ENCODE assay signal across 14 cellular contexts in the genomic region with DNA sequence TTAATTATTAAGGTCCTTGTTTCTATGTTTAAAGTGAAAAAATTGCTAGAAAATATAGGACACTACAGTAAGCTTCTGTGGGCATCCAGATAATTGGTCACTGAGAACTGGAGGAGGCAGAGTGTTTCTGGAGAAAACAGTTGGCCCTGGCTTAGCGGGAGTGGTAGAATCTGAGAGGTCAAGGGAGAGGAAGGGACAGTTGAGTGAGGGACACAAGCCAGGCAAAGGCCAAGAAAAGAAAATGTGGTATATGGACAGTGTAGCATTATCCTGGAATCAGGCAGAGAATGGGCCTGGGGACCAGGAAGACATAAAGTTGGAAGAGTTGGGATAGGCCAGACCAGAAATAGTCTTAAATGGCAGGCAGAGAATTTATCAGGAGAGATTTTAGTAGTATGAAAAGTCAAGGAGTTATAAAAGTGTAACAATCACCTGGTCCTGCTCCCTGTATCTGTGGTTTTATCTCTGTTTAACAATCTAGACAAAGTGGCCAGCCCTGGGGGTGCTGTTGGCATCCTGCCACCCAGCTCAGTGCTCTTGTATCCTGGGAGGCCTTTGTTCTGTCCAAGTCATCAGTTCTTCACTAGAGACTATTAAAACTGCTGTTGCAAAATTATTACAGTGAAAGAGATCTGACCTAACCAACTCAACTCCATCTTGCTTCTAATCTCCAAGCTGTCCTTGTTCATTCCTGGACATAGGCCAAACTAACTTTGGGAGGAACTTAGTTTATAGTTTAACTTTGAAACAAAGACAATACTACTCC. TPM values are rescaled to one million over a fixed set of nuclear protein-coding genes. Genes with fewer than 3 reads are reported as not detected.
DNase-seq lines count a peak whose midpoint lies in the region; ATAC-seq and TF ChIP-seq lines count a peak whose summit lies in the region.
"Had no signal": no experiment of that assay in that cellular context is flagged by ENCODE, and none has a peak within 500 bp of the region (broad histone marks: within the 10 kb centered on the region; RNA-seq: fewer than 3 reads in every experiment).

No MANE protein-coding gene starts in this region.

- H3K4me3 ChIP-seq in fibroblast of pulmonary artery (replicated peaks; ENCODE audit: low read depth, low read length): no peak overlapping the region
- H3K4me3 ChIP-seq: ovary had no signal

- ATAC-seq in HG02885 (IDR thresholded peaks at IDR 0.05; ENCODE audit: poor library complexity, unreplicated experiment): no peak

- no peaks in the 10 kb centered on the region for H3K9me3 Mint-ChIP-seq in osteocyte (ENCODE audit: unreplicated experiment)
- H3K9me3 Mint-ChIP-seq: HFFc6 had no signal

- peak; percentile 12 for DNase-seq in Daoy (ENCODE audit: low read depth)
- peak; percentile 61 for DNase-seq in NCI-H2107 treated with DMSO at 0.1 percent for 48 hours (lab: John Stamatoyannopoulos, UW; ENCODE audit: unreplicated experiment)
- DNase-seq in fibroblast of pulmonary artery (ENCODE audit: low read depth): peak; percentile 29
- DNase-seq in osteocyte (ENCODE audit: extremely low spot score, unreplicated experiment): peak; percentile 60
- no peak for DNase-seq in retina
- DNase-seq in activated T-cell treated with anti-CD3 and anti-CD28 coated beads, Interleukin-2, amount 50 U/mL, for 1 hour: no peak
- DNase-seq: ovary; SK-N-SH; stimulated activated CD4-positive, alpha-beta T cell treated with anti-CD3 and anti-CD28 coated beads, Interleukin-15, amount 100 ng/mL, for 24 hours had no signal

- H3K4me1 Mint-ChIP-seq in osteocyte (ENCODE audit: unreplicated experiment): no peaks in the 10 kb centered on the region

- H3K27me3 Mint-ChIP-seq in osteocyte (ENCODE audit: unreplicated experiment): peaks cover 34% of the 10 kb centered on the region

- H3K27ac Mint-ChIP-seq in osteocyte (ENCODE audit: unreplicated experiment): no peak overlapping the region
- H3K27ac Mint-ChIP-seq: HFFc6 had no signal

- H3K36me3 Mint-ChIP-seq in osteocyte (ENCODE audit: unreplicated experiment): no peaks in the 10 kb centered on the region

- TF ChIP-seq CTCF in fibroblast of pulmonary artery (IDR thresholded peaks at IDR 0.05; ENCODE audit: low read length, missing control alignments): no peak
- TF ChIP-seq CTCF in osteocyte (IDR thresholded peaks at IDR 0.05): no peak

- H3K4me3 Mint-ChIP-seq in osteocyte (ENCODE audit: unreplicated experiment): no peak overlapping the region
- H3K4me3 Mint-ChIP-seq: HFFc6 had no signal

RNA-seq across cellular contexts. Expression of gene MSGN1, which starts 15.4 kb away (rescaled TPM):
- total RNA-seq in Daoy (2014; rRNA removed; shearing (Covaris generic)): not detected in 2 replicates
- total RNA-seq in osteocyte: not detected in 2 replicates
- total RNA-seq: activated CD8-positive, alpha-beta memory T cell treated with anti-CD3 and anti-CD28 coated beads for 36 hours; dermis microvascular lymphatic vessel endothelial cell; fibroblast of lung; HFFc6; ovary had no signal

RNA-seq across cellular contexts. Expression of gene GEN1, which starts 46.9 kb away (rescaled TPM):
- 12.4 and 33.0 TPM in 2 replicates for total RNA-seq in Daoy (2014; rRNA removed; shearing (Covaris generic))
- total RNA-seq in osteocyte: 5.5 and 11.0 TPM in 2 replicates

RNA-seq across cellular contexts. Expression of gene SMC6, which starts 47.3 kb away (rescaled TPM):
- total RNA-seq in Daoy (2014; rRNA removed; shearing (Covaris generic)): 36.5 and 46.7 TPM in 2 replicates
- 21.3 and 22.5 TPM in 2 replicates for total RNA-seq in osteocyte

Comparison
In these comparisons a context has a peak if more than half of its experiments do, and no peak if none do; other contexts are left out.
1. DNase-seq: peak in Daoy (single experiment), NCI-H2107 treated with DMSO at 0.1 percent for 48 hours (single experiment), fibroblast of pulmonary artery (single experiment) and osteocyte (single experiment); none in retina (single experiment) and activated T-cell treated with anti-CD3 and anti-CD28 coated beads, Interleukin-2, amount 50 U/mL, for 1 hour (single experiment).